In the genomic region with DNA sequence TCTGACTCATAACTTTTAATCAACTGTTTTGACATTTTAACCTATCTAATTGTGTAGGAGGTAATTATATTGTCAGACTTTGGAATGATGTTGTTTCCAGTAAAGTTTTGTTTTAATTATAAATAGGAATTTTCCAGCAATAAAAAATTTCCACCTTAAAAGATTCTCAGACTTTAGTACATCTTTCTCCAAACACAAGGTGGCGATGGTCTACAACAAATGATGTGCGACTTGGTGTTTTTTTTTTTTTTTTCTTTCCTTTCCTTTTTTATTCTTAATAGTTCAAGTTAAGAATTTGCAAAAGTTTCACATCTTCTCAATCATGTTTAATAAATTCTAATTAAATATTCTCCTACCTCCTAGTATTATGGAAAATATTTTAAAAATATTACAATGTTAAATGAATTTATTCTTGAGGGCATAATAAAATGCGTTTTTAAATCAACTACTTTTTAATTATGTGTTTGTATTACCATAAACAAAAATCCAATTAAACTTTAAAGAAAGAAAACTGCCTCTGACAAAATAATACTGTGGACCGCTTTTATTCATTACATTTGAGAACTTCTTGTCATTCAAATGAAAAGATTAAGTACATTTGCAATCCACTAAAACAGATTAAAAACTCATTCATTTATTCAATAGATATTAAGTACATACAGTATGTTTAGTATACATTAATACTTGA, we compare ENCODE assay signal across 1 cellular context.
TF ChIP-seq lines count a peak whose summit lies in the region.

No MANE protein-coding gene starts in this region.

TF ChIP-seq in SK-N-SH treated with all-trans-retinoic acid at 6 μM for 48 hours, 23 proteins besides CTCF, POLR2A, EP300 and RAD21:
- no peak for TF ChIP-seq CSRNP3 (CRISPR knock-in tag; IDR thresholded peaks at IDR 0.05)
- no peak for TF ChIP-seq PPARA (CRISPR knock-in tag; IDR thresholded peaks at IDR 0.05; ENCODE audit: borderline replicate concordance)
- no peak for TF ChIP-seq CSDC2 (CRISPR knock-in tag; IDR thresholded peaks at IDR 0.05)
- no peak for TF ChIP-seq GLIS3 (CRISPR knock-in tag; IDR thresholded peaks at IDR 0.05)
- no peak for TF ChIP-seq CREB5 (CRISPR knock-in tag; IDR thresholded peaks at IDR 0.05; ENCODE audit: low read depth)
- TF ChIP-seq ZNF565 (CRISPR knock-in tag; conservative IDR thresholded peaks at IDR 0.05; ENCODE audit: low read depth): no peak
- no peak for TF ChIP-seq ESRRG (CRISPR knock-in tag; IDR thresholded peaks at IDR 0.05)
- no peak for TF ChIP-seq POU6F1 (CRISPR knock-in tag; IDR thresholded peaks at IDR 0.05; ENCODE audit: borderline replicate concordance, low read depth)
- TF ChIP-seq BACH2 (CRISPR knock-in tag; IDR thresholded peaks at IDR 0.05; ENCODE audit: borderline replicate concordance): no peak
- no peak for TF ChIP-seq TSHZ2 (CRISPR knock-in tag; IDR thresholded peaks at IDR 0.05)
- no peak for TF ChIP-seq ZNF70 (CRISPR knock-in tag; IDR thresholded peaks at IDR 0.05)
